8 cellular contexts compared by ENCODE assay signal in the genomic region with DNA sequence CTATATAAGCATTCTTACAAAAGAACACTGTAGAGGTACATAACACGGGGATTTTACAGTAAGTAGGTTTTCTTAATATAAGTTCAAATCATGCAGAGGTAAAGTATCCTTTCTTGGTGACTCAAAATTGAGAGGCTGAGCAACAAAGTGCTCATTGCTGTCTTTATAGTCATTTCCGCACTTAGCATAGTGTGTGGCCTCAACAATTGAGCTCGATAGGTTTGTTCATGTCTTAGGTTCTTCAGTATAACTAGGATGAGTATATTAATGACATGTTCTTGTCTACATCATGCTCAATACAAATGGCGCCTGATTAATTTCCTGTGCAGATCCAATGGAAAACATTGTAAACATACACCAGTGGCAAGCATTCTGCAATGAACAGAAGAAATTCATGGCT. TPM values are rescaled to one million over a fixed set of nuclear protein-coding genes. Genes with fewer than 3 reads are reported as not detected.
DNase-seq lines count a peak whose midpoint lies in the region; ATAC-seq and TF ChIP-seq lines count a peak whose summit lies in the region.

No MANE protein-coding gene starts in this region.

- intact Hi-C loops in activated CD4-positive, alpha-beta T cell treated with anti-CD3 and anti-CD28 coated beads for 36 hours (cut with DNase I, micrococcal nuclease), result loop anchor here (1.0 to 10.0 kb wide), 8 partner anchors 59 to 1793 kb away; a partner anchor contains a TSS
- intact Hi-C loops in esophagus muscularis mucosa (cut with DNase I), result loop anchor here (5.0 to 10.0 kb wide), 2 partner anchors 139 to 212 kb away; no protein-coding TSS in a partner anchor

- peaks cover 51% of the 10 kb centered on the region for H3K4me1 ChIP-seq in RWPE2 (ENCODE audit: insufficient read depth, poor library complexity, severe bottlenecking)
- H3K4me1 ChIP-seq in esophagus muscularis mucosa, result peaks cover 24 to 44% (median 37%) of the 10 kb centered on the region in 4 donors

- WGBS in esophagus muscularis mucosa, result 62% methylated on average over 4 of the region's 4 CpGs

- peak overlapping the region; percentile 89 for H3K4me3 Mint-ChIP-seq in activated CD4-positive, alpha-beta T cell treated with anti-CD3 and anti-CD28 coated beads for 36 hours
- peak overlapping the region; percentile 82 for H3K4me3 Mint-ChIP-seq in progenitor cell of endocrine pancreas (ENCODE audit: low read depth)

- ATAC-seq in activated CD4-positive, alpha-beta T cell treated with anti-CD3 and anti-CD28 coated beads for 36 hours, result peak; percentile 31
- ATAC-seq in RWPE2 (ENCODE audit: low read depth) (peak; percentile 28; the same call in 2 of the 3 replicates), GM21528 (IDR thresholded peaks at IDR 0.05; ENCODE audit: low FRiP score, unreplicated experiment) (no peak)

- POLR2A ChIA-PET in activated CD4-positive, alpha-beta T cell treated with anti-CD3 and anti-CD28 coated beads for 36 hours (lab: Charles Lee), result interaction anchor here (0.5 to 2.0 kb wide), 7 partner anchors 14 to 179 kb away, joined by 3 to 46 read pairs (median 5); a partner anchor contains a TSS

- peak; percentile 36 for DNase-seq in activated CD4-positive, alpha-beta T cell treated with anti-CD3 and anti-CD28 coated beads for 36 hours
- no peak for DNase-seq in activated CD4-positive, alpha-beta T cell treated with anti-CD3 and anti-CD28 coated beads for 1 hour
- DNase-seq in RWPE2 (ENCODE audit: low spot score), result no peak
- DNase-seq in esophagus muscularis mucosa (ENCODE audit: extremely low spot score), result no peak
- no peak for DNase-seq in progenitor cell of endocrine pancreas (ENCODE audit: low spot score, unreplicated experiment)
- no peak for DNase-seq in mucosa of gallbladder (ENCODE audit: low spot score)
- DNase-seq in putamen (ENCODE audit: low spot score), result no peak

- H3K27ac ChIP-seq in RWPE2 (ENCODE audit: poor library complexity, severe bottlenecking) (peak overlapping the region; percentile 97), esophagus muscularis mucosa (replicated peaks in 1 of 4) (peak overlapping the region in 3 of 4 donors; percentile 89 to 91 (median 90))

- TF ChIP-seq EP300 in esophagus muscularis mucosa (IDR thresholded peaks at IDR 0.05), result no peak

- CTCF ChIA-PET in activated CD4-positive, alpha-beta T cell treated with anti-CD3 and anti-CD28 coated beads for 36 hours (lab: Charles Lee), result interaction anchor here (0.7 to 3.6 kb wide), 8 partner anchors 151 to 212 kb away, joined by 3 to 17 read pairs (median 3); no protein-coding TSS in a partner anchor

- H3K9me3 Mint-ChIP-seq in activated CD4-positive, alpha-beta T cell treated with anti-CD3 and anti-CD28 coated beads for 36 hours (ENCODE audit: low read depth), result no peaks in the 10 kb centered on the region
- H3K9me3 Mint-ChIP-seq in progenitor cell of endocrine pancreas (ENCODE audit: low read depth), result no peaks in the 10 kb centered on the region

- TF ChIP-seq POLR2A in esophagus muscularis mucosa (IDR thresholded peaks at IDR 0.05; ENCODE audit: low read depth), result no peak

- no peak for TF ChIP-seq CTCF in RWPE2 (IDR thresholded peaks at IDR 0.05; ENCODE audit: poor library complexity, severe bottlenecking)
- TF ChIP-seq CTCF in esophagus muscularis mucosa (IDR thresholded peaks at IDR 0.05), result no peak
- no peak for TF ChIP-seq CTCF in progenitor cell of endocrine pancreas (IDR thresholded peaks at IDR 0.05; ENCODE audit: unreplicated experiment)

- no peaks in the 10 kb centered on the region for H3K27me3 Mint-ChIP-seq in activated CD4-positive, alpha-beta T cell treated with anti-CD3 and anti-CD28 coated beads for 36 hours
- peaks cover 8% of the 10 kb centered on the region for H3K27me3 Mint-ChIP-seq in progenitor cell of endocrine pancreas

- H3K27me3 ChIP-seq in RWPE2 (ENCODE audit: insufficient read depth, poor library complexity, severe bottlenecking) (no peaks in the 10 kb centered on the region), esophagus muscularis mucosa (no peaks in the 10 kb centered on the region)

- H3K36me3 Mint-ChIP-seq in activated CD4-positive, alpha-beta T cell treated with anti-CD3 and anti-CD28 coated beads for 36 hours (ENCODE audit: low read depth), result peaks cover 2% of the 10 kb centered on the region
- no peaks in the 10 kb centered on the region for H3K36me3 Mint-ChIP-seq in progenitor cell of endocrine pancreas (ENCODE audit: insufficient read depth)

- H3K27ac Mint-ChIP-seq in activated CD4-positive, alpha-beta T cell treated with anti-CD3 and anti-CD28 coated beads for 36 hours, result peak overlapping the region; percentile 83
- no peak overlapping the region for H3K27ac Mint-ChIP-seq in progenitor cell of endocrine pancreas

- H3K9me3 ChIP-seq in RWPE2 (ENCODE audit: severe bottlenecking), result no peaks in the 10 kb centered on the region
- H3K9me3 ChIP-seq in esophagus muscularis mucosa, result no peaks in the 10 kb centered on the region

- H3K4me1 Mint-ChIP-seq in activated CD4-positive, alpha-beta T cell treated with anti-CD3 and anti-CD28 coated beads for 36 hours, result peaks cover 51% of the 10 kb centered on the region
- peaks cover 10% of the 10 kb centered on the region for H3K4me1 Mint-ChIP-seq in progenitor cell of endocrine pancreas (ENCODE audit: low read depth)

- H3K36me3 ChIP-seq in RWPE2 (ENCODE audit: low read depth), result peaks cover 22% of the 10 kb centered on the region
- H3K36me3 ChIP-seq in esophagus muscularis mucosa, result no peaks in the 10 kb centered on the region

- H3K4me3 ChIP-seq in RWPE2 (ENCODE audit: severe bottlenecking) (peak overlapping the region; percentile 91), esophagus muscularis mucosa (peak overlapping the region; percentile 71 to 92 (median 86))

RNA-seq across cellular contexts. Expression of a gene that starts 1.4 kb away (rescaled TPM):
- 1 to 10 TPM; 7.4 to 9.5 TPM for total RNA-seq in activated CD4-positive, alpha-beta T cell treated with anti-CD3 and anti-CD28 coated beads for 36 hours
- 1 to 10 TPM; 4.7 to 8.7 (median 5.7) TPM for total RNA-seq in esophagus muscularis mucosa
- total RNA-seq in progenitor cell of endocrine pancreas, result 17.2 and 18.0 TPM in 2 replicates
- total RNA-seq in mucosa of gallbladder, result 8.7 TPM
